Comparison of ENCODE assay signal across 15 cellular contexts in the genomic region with DNA sequence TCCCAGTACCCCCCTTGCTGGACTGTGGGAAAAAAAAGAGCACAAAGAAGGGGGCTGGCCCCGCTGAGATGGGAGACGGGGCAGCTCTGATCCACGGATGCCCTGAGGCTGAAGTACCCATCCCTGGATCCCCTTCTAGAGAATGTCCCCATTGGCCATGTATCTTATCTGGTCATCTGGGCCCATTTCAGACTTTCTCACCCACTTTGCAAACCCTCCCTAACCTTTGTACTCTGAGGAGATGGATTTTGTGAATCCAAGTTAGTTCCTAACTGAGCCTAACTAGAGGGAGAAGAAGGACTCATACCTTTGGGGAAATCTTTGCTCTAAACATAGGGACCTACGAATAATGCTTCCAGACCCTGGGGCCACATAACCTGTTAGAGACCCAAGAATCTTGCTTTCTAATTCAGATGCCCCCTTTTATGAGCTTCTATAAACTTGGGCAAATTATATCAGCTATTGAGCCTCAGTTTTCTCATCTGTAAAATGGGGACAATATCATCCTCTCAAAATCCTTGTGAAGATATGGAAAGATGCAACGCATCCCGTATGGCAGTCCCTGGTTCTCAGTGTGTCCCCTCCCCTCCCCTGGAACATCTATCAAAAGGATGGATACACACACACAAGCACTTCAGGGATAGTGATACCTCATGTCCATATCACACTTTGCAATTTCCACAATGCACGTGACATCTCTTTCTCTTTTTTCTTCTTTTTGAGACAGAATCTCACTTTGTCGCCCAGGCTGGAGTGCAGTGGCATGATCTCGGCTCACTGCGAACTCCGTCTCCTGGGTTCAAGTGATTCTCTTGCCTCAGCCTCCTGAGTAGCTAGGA.
"Had no signal": no experiment of that assay in that cellular context is flagged by ENCODE, and none has a peak within 500 bp of the region (broad histone marks: within the 10 kb centered on the region; RNA-seq: fewer than 3 reads in every experiment).

No MANE protein-coding gene starts in this region.

- H3K4me1 Mint-ChIP-seq: activated naive CD8-positive, alpha-beta T cell treated with anti-CD3 and anti-CD28 coated beads, Interleukin-2, amount 10 ng/mL, durations not matched to agents 7 days and 5 days had no signal

- H3K4me3 Mint-ChIP-seq: activated CD8-positive, alpha-beta T cell treated with anti-CD3 and anti-CD28 coated beads, Interleukin-2, amount 10 ng/mL, durations not matched to agents 7 days and 5 days; activated naive CD8-positive, alpha-beta T cell treated with anti-CD3 and anti-CD28 coated beads, Interleukin-2, amount 10 ng/mL, durations not matched to agents 7 days and 5 days; mesothelial cell of epicardium had no signal

- H3K9me3 Mint-ChIP-seq: activated naive CD8-positive, alpha-beta T cell treated with anti-CD3 and anti-CD28 coated beads, Interleukin-2, amount 10 ng/mL, durations not matched to agents 7 days and 5 days had no signal

- H3K36me3 ChIP-seq: heart left ventricle, transverse colon had no signal

- H3K4me3 ChIP-seq: heart left ventricle, psoas muscle, transverse colon had no signal

- H3K36me3 Mint-ChIP-seq: activated naive CD8-positive, alpha-beta T cell treated with anti-CD3 and anti-CD28 coated beads, Interleukin-2, amount 10 ng/mL, durations not matched to agents 7 days and 5 days; mesothelial cell of epicardium had no signal

- H3K9me3 ChIP-seq: heart left ventricle, psoas muscle, transverse colon had no signal

- ATAC-seq: activated CD8-positive, alpha-beta T cell treated with anti-CD3 and anti-CD28 coated beads, Interleukin-2, amount 10 ng/mL, durations not matched to agents 7 days and 5 days; heart left ventricle; psoas muscle; sciatic nerve had no signal

- DNase-seq: activated CD4-positive, alpha-beta T cell treated with anti-CD3 and anti-CD28 coated beads for 4 hours; activated CD8-positive, alpha-beta memory T cell treated with anti-CD3 and anti-CD28 coated beads, Interleukin-2, amount 50 U/mL, for 48 hours; activated CD8-positive, alpha-beta T cell treated with anti-CD3 and anti-CD28 coated beads, Interleukin-2, amount 10 ng/mL, durations not matched to agents 7 days and 5 days; activated naive CD8-positive, alpha-beta T cell treated with anti-CD3 and anti-CD28 coated beads, Interleukin-2, amount 10 ng/mL, durations not matched to agents 7 days and 5 days; aorta; effector CD4-positive, alpha-beta T cell; heart left ventricle; psoas muscle; stimulated activated CD4-positive, alpha-beta T cell treated with anti-CD3 and anti-CD28 coated beads, Interleukin-2, amount 100 ng/mL, for 24 hours; stimulated activated naive CD4-positive, alpha-beta T cell; substantia nigra; T1000; transverse colon had no signal

- H3K27ac ChIP-seq: heart left ventricle, psoas muscle, transverse colon had no signal

- H3K27ac Mint-ChIP-seq: activated CD8-positive, alpha-beta T cell treated with anti-CD3 and anti-CD28 coated beads, Interleukin-2, amount 10 ng/mL, durations not matched to agents 7 days and 5 days; activated naive CD8-positive, alpha-beta T cell treated with anti-CD3 and anti-CD28 coated beads, Interleukin-2, amount 10 ng/mL, durations not matched to agents 7 days and 5 days had no signal

- H3K4me1 ChIP-seq: psoas muscle had no signal
